In the genomic region with DNA sequence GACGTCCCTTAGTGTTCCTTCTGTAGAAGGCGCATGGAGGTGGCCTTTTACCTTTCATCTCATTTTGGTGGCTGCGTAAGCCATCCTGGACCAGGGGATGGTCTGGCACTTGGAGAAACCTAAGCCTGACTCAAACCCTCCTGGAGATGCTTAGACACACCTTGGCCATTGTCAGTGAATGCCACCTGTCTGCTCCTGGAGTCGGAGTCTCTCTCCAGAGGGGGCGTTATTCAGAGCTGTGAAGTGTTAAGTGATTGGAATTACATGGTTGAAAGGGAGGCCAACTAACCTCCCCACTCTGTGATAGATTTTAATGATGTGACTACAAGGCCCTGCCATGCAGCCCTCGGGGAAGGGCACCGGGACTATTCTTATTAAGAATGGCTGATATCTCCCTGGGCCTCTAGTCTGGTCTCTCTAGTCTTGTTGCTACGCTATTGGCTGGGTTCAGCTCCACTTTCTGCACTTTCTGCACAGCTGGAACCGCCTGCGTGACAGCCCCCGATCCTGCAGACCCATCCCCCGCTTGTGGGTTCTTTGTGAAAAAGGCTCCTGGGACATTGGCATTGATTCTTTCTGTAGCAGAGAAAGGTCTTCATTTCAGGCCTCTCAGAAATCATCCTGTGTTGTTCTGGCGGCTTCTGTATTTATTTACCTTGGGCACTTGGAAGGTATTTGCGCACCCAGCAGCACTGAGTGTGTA, we compare ENCODE assay signal across 1 cellular context.
TF ChIP-seq lines count a peak whose summit lies in the region.

No MANE protein-coding gene starts in this region.

TF ChIP-seq in WTC11, 78 proteins besides CTCF, POLR2A, EP300 and RAD21 (continued from another document):
- no peak for TF ChIP-seq PRDM15 (CRISPR knock-in tag; IDR thresholded peaks at IDR 0.05)
- TF ChIP-seq ZNF423 (CRISPR knock-in tag; IDR thresholded peaks at IDR 0.05): no peak
